ENCODE assay signal across 1 cellular context in the genomic region with DNA sequence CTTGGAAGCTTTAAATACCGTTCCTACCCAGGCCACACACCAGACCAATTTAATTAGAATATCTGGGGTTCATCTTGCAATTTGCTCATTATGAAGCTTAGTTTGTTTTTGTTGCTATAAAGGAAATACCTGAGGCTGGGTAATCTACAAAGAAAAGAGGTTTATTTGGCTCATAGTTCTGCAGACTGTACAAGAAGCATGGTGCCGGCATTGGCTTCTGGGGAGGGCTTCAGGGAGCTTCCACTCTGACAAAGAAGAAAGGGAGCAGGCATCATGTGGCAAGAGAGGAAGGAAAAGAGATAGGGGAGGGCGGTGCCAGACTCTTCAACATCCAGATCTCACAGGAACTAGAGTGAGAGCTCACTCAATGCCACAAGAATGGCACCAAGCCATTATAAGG.
TF ChIP-seq lines count a peak whose summit lies in the region.

No MANE protein-coding gene starts in this region.

TF ChIP-seq in GM23338, 12 proteins besides CTCF, POLR2A, EP300 and RAD21 (continued from another document):
- TF ChIP-seq, protein P1, sequence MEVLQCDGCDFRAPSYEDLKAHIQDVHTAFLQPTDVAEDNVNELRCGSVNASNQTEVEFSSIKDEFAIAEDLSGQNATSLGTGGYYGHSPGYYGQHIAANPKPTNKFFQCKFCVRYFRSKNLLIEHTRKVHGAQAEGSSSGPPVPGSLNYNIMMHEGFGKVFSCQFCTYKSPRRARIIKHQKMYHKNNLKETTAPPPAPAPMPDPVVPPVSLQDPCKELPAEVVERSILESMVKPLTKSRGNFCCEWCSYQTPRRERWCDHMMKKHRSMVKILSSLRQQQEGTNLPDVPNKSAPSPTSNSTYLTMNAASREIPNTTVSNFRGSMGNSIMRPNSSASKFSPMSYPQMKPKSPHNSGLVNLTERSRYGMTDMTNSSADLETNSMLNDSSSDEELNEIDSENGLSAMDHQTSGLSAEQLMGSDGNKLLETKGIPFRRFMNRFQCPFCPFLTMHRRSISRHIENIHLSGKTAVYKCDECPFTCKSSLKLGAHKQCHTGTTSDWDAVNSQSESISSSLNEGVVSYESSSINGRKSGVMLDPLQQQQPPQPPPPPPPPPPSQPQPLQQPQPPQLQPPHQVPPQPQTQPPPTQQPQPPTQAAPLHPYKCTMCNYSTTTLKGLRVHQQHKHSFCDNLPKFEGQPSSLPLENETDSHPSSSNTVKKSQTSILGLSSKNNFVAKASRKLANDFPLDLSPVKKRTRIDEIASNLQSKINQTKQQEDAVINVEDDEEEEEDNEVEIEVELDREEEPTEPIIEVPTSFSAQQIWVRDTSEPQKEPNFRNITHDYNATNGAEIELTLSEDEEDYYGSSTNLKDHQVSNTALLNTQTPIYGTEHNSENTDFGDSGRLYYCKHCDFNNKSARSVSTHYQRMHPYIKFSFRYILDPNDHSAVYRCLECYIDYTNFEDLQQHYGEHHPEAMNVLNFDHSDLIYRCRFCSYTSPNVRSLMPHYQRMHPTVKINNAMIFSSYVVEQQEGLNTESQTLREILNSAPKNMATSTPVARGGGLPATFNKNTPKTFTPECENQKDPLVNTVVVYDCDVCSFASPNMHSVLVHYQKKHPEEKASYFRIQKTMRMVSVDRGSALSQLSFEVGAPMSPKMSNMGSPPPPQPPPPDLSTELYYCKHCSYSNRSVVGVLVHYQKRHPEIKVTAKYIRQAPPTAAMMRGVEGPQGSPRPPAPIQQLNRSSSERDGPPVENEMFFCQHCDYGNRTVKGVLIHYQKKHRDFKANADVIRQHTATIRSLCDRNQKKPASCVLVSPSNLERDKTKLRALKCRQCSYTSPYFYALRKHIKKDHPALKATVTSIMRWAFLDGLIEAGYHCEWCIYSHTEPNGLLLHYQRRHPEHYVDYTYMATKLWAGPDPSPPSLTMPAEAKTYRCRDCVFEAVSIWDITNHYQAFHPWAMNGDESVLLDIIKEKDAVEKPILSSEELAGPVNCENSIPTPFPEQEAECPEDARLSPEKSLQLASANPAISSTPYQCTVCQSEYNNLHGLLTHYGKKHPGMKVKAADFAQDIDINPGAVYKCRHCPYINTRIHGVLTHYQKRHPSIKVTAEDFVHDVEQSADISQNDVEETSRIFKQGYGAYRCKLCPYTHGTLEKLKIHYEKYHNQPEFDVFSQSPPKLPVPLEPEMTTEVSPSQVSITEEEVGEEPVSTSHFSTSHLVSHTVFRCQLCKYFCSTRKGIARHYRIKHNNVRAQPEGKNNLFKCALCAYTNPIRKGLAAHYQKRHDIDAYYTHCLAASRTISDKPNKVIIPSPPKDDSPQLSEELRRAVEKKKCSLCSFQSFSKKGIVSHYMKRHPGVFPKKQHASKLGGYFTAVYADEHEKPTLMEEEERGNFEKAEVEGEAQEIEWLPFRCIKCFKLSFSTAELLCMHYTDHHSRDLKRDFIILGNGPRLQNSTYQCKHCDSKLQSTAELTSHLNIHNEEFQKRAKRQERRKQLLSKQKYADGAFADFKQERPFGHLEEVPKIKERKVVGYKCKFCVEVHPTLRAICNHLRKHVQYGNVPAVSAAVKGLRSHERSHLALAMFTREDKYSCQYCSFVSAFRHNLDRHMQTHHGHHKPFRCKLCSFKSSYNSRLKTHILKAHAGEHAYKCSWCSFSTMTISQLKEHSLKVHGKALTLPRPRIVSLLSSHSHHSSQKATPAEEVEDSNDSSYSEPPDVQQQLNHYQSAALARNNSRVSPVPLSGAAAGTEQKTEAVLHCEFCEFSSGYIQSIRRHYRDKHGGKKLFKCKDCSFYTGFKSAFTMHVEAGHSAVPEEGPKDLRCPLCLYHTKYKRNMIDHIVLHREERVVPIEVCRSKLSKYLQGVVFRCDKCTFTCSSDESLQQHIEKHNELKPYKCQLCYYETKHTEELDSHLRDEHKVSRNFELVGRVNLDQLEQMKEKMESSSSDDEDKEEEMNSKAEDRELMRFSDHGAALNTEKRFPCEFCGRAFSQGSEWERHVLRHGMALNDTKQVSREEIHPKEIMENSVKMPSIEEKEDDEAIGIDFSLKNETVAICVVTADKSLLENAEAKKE (CRISPR knock-in tag; IDR thresholded peaks at IDR 0.05) = no peak
- TF ChIP-seq EZH2 (IDR thresholded peaks at IDR 0.05; ENCODE audit: low read depth, unreplicated experiment) = no peak
- no peak for TF ChIP-seq POLR2AphosphoS5 (IDR thresholded peaks at IDR 0.05; ENCODE audit: low read depth)
- TF ChIP-seq, protein P2, sequence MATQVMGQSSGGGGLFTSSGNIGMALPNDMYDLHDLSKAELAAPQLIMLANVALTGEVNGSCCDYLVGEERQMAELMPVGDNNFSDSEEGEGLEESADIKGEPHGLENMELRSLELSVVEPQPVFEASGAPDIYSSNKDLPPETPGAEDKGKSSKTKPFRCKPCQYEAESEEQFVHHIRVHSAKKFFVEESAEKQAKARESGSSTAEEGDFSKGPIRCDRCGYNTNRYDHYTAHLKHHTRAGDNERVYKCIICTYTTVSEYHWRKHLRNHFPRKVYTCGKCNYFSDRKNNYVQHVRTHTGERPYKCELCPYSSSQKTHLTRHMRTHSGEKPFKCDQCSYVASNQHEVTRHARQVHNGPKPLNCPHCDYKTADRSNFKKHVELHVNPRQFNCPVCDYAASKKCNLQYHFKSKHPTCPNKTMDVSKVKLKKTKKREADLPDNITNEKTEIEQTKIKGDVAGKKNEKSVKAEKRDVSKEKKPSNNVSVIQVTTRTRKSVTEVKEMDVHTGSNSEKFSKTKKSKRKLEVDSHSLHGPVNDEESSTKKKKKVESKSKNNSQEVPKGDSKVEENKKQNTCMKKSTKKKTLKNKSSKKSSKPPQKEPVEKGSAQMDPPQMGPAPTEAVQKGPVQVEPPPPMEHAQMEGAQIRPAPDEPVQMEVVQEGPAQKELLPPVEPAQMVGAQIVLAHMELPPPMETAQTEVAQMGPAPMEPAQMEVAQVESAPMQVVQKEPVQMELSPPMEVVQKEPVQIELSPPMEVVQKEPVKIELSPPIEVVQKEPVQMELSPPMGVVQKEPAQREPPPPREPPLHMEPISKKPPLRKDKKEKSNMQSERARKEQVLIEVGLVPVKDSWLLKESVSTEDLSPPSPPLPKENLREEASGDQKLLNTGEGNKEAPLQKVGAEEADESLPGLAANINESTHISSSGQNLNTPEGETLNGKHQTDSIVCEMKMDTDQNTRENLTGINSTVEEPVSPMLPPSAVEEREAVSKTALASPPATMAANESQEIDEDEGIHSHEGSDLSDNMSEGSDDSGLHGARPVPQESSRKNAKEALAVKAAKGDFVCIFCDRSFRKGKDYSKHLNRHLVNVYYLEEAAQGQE (IDR thresholded peaks at IDR 0.05; ENCODE audit: unreplicated experiment) = no peak
